ENCODE assay signal across 24 cellular contexts in genomic region chr3:46399557-46399956, GRCh38. TPM values are rescaled to one million over a fixed set of nuclear protein-coding genes. Genes with fewer than 3 reads are reported as not detected.
DNase-seq lines count a peak whose midpoint lies in the region; ATAC-seq and TF ChIP-seq lines count a peak whose summit lies in the region.
"Had no signal": no experiment of that assay in that cellular context is flagged by ENCODE, and none has a peak within 500 bp of the region (broad histone marks: within the 10 kb centered on the region; RNA-seq: fewer than 3 reads in every experiment).

No MANE protein-coding gene starts in this region.

- no peaks in the 10 kb centered on the region for H3K36me3 Mint-ChIP-seq in natural killer cell treated with Interleukin-12 subunit alpha and Interleukin-12 subunit beta and Interleukin-15 and Interleukin-18, amount 100 ng/mL, for 72 hours
- no peaks in the 10 kb centered on the region for H3K36me3 Mint-ChIP-seq in natural killer cell
- H3K36me3 Mint-ChIP-seq: type B pancreatic cell, WTC11 had no signal

- no peak overlapping the region for H3K4me3 Mint-ChIP-seq in natural killer cell treated with Interleukin-12 subunit alpha and Interleukin-12 subunit beta and Interleukin-15 and Interleukin-18, amount 100 ng/mL, for 72 hours
- H3K4me3 Mint-ChIP-seq in natural killer cell = no peak overlapping the region
- H3K4me3 Mint-ChIP-seq: activated CD4-positive, alpha-beta memory T cell treated with anti-CD3 and anti-CD28 coated beads, Interleukin-2, amount 10 ng/mL, durations not matched to agents 7 days and 5 days; activated naive CD4-positive, alpha-beta T cell treated with anti-CD3 and anti-CD28 coated beads for 36 hours; activated T-cell treated with anti-CD3 and anti-CD28 coated beads, Interleukin-2, amount 50 U/mL, for 24 hours; central memory CD8-positive, alpha-beta T cell; nephron progenitor cell; type B pancreatic cell; WTC11 had no signal

- peaks cover 0 to 4% of the 10 kb centered on the region in 2 donors for H3K27me3 Mint-ChIP-seq in natural killer cell treated with Interleukin-12 subunit alpha and Interleukin-12 subunit beta and Interleukin-15 and Interleukin-18, amount 100 ng/mL, for 72 hours
- H3K27me3 Mint-ChIP-seq in natural killer cell (ENCODE audit: low read depth in 2 of 2) = peaks cover 0 to under 1% of the 10 kb centered on the region in 2 donors
- H3K27me3 Mint-ChIP-seq: central memory CD8-positive, alpha-beta T cell had no signal

- H3K36me3 ChIP-seq in SJCRH30 = no peaks in the 10 kb centered on the region
- H3K36me3 ChIP-seq: ascending aorta, BLaER1, pancreas, Peyer's patch had no signal

- ATAC-seq in natural killer cell treated with Interleukin-12 subunit alpha and Interleukin-12 subunit beta and Interleukin-15 and Interleukin-18, amount 100 ng/mL, for 72 hours = no peak
- no peak for ATAC-seq in natural killer cell
- ATAC-seq in HG02970 (IDR thresholded peaks at IDR 0.05; ENCODE audit: low FRiP score, unreplicated experiment) = no peak
- ATAC-seq: foreskin keratinocyte, left lobe of liver, WTC11 had no signal

- H3K27me3 ChIP-seq in SJCRH30 = no peaks in the 10 kb centered on the region
- H3K27me3 ChIP-seq: ascending aorta, BLaER1, pancreas, Peyer's patch had no signal

- no peak overlapping the region for H3K27ac Mint-ChIP-seq in natural killer cell treated with Interleukin-12 subunit alpha and Interleukin-12 subunit beta and Interleukin-15 and Interleukin-18, amount 100 ng/mL, for 72 hours
- H3K27ac Mint-ChIP-seq in natural killer cell = no peak overlapping the region
- H3K27ac Mint-ChIP-seq: activated CD4-positive, alpha-beta memory T cell treated with anti-CD3 and anti-CD28 coated beads, Interleukin-2, amount 10 ng/mL, durations not matched to agents 7 days and 5 days; activated naive CD4-positive, alpha-beta T cell treated with anti-CD3 and anti-CD28 coated beads for 36 hours; activated T-cell treated with anti-CD3 and anti-CD28 coated beads, Interleukin-2, amount 50 U/mL, for 24 hours; nephron progenitor cell; type B pancreatic cell; WTC11 had no signal

- no peaks in the 10 kb centered on the region for H3K9me3 ChIP-seq in SJCRH30 (replicated peaks)
- H3K9me3 ChIP-seq: ascending aorta, BLaER1, pancreas, Peyer's patch had no signal

- no peaks in the 10 kb centered on the region for H3K4me1 ChIP-seq in SJCRH30
- H3K4me1 ChIP-seq: ascending aorta, foreskin keratinocyte, pancreas had no signal

- no peak for TF ChIP-seq CTCF in natural killer cell (IDR thresholded peaks at IDR 0.05)

- H3K27ac ChIP-seq in SJCRH30 = no peak overlapping the region
- H3K27ac ChIP-seq: ascending aorta, BLaER1, foreskin keratinocyte, pancreas, Peyer's patch had no signal

- intact Hi-C loops in natural killer cell (cut with micrococcal nuclease) = no loop called here

- peak; percentile 8 for DNase-seq in natural killer cell treated with Interleukin-12 subunit alpha and Interleukin-12 subunit beta and Interleukin-15 and Interleukin-18, amount 100 ng/mL, for 72 hours (ENCODE audit: low spot score)
- no peak for DNase-seq in natural killer cell
- DNase-seq in OCI-M1 (lab: John Stamatoyannopoulos, UW) = peak; percentile 56
- DNase-seq in dermis blood vessel endothelial cell = peak; percentile 34
- no peak for DNase-seq in GOT3 (lab: John Stamatoyannopoulos, UW)
- no peak for DNase-seq in activated CD4-positive, alpha-beta T cell treated with anti-CD3 and anti-CD28 coated beads for 4 hours
- no peak for DNase-seq in SJCRH30
- DNase-seq: activated CD4-positive, alpha-beta memory T cell treated with anti-CD3 and anti-CD28 coated beads, Interleukin-2, amount 10 ng/mL, durations not matched to agents 7 days and 5 days; activated naive CD4-positive, alpha-beta T cell treated with anti-CD3 and anti-CD28 coated beads for 36 hours; activated T-cell treated with anti-CD3 and anti-CD28 coated beads, Interleukin-2, amount 50 U/mL, for 24 hours; foreskin keratinocyte; NCI-H1417 treated with DMSO at 0.1 percent for 48 hours; nephron progenitor cell; pancreas; right cardiac atrium; T-helper 2 cell had no signal

- H3K4me3 ChIP-seq in SJCRH30 = no peak overlapping the region
- H3K4me3 ChIP-seq: ascending aorta, BLaER1, pancreas, Peyer's patch had no signal

- H3K9me3 Mint-ChIP-seq in natural killer cell treated with Interleukin-12 subunit alpha and Interleukin-12 subunit beta and Interleukin-15 and Interleukin-18, amount 100 ng/mL, for 72 hours = no peaks in the 10 kb centered on the region
- no peaks in the 10 kb centered on the region for H3K9me3 Mint-ChIP-seq in natural killer cell
- H3K9me3 Mint-ChIP-seq: activated naive CD4-positive, alpha-beta T cell treated with anti-CD3 and anti-CD28 coated beads for 36 hours; central memory CD8-positive, alpha-beta T cell; nephron progenitor cell; type B pancreatic cell had no signal

- peaks cover 7 to 15% of the 10 kb centered on the region in 2 donors for H3K4me1 Mint-ChIP-seq in natural killer cell treated with Interleukin-12 subunit alpha and Interleukin-12 subunit beta and Interleukin-15 and Interleukin-18, amount 100 ng/mL, for 72 hours (ENCODE audit: low read depth in 2 of 2)
- peaks cover 10 to 16% of the 10 kb centered on the region in 2 donors for H3K4me1 Mint-ChIP-seq in natural killer cell
- H3K4me1 Mint-ChIP-seq: central memory CD8-positive, alpha-beta T cell had no signal

RNA-seq across cellular contexts. Expression of gene CCRL2, which starts 7.5 kb away (rescaled TPM):
- 1 to 10 TPM; 4.0 to 6.2 TPM for total RNA-seq in natural killer cell treated with Interleukin-12 subunit alpha and Interleukin-12 subunit beta and Interleukin-15 and Interleukin-18, amount 100 ng/mL, for 72 hours
- 1 to 10 TPM; 3.0 to 4.6 (median 3.8) TPM for total RNA-seq in natural killer cell
- total RNA-seq in dermis blood vessel endothelial cell = 5.1 and 5.7 TPM in 2 replicates
- total RNA-seq in SJCRH30 (2014; rRNA removed; shearing (Covaris generic)) = not detected in 2 replicates
- total RNA-seq: ascending aorta, foreskin keratinocyte, WTC11 had no signal

RNA-seq across cellular contexts. Expression of gene CCR5, which starts 28.8 kb away (rescaled TPM):
- 10 to 100 TPM; 28.3 to 46.2 TPM for total RNA-seq in natural killer cell treated with Interleukin-12 subunit alpha and Interleukin-12 subunit beta and Interleukin-15 and Interleukin-18, amount 100 ng/mL, for 72 hours
- 1 to 10 TPM in 2 of 3 donors, under 1 TPM in 1; 0.59 to 7.6 (median 1.0) TPM for total RNA-seq in natural killer cell
- not detected in 2 replicates for total RNA-seq in dermis blood vessel endothelial cell
- total RNA-seq in SJCRH30 (2014; rRNA removed; shearing (Covaris generic)) = not detected in 2 replicates
- total RNA-seq: activated naive CD4-positive, alpha-beta T cell treated with anti-CD3 and anti-CD28 coated beads for 36 hours; ascending aorta; foreskin keratinocyte; WTC11 had no signal

RNA-seq across cellular contexts. Expression of gene CCR2, which starts 45.6 kb away (rescaled TPM):
- 1 to 10 TPM in 1 of 2 donors, under 1 TPM in 1; 0.48 to 2.5 TPM for total RNA-seq in natural killer cell treated with Interleukin-12 subunit alpha and Interleukin-12 subunit beta and Interleukin-15 and Interleukin-18, amount 100 ng/mL, for 72 hours
- total RNA-seq in natural killer cell = 1 to 10 TPM in 2 of 3 donors, under 1 TPM in 1; 0.21 to 9.8 (median 1.7) TPM
- total RNA-seq in dermis blood vessel endothelial cell = not detected in 2 replicates
- not detected in 2 replicates for total RNA-seq in SJCRH30 (2014; rRNA removed; shearing (Covaris generic))
- total RNA-seq: activated naive CD4-positive, alpha-beta T cell treated with anti-CD3 and anti-CD28 coated beads for 36 hours; foreskin keratinocyte; WTC11 had no signal

Comparison
In these comparisons a context has a peak if more than half of its experiments do, and no peak if none do; other contexts are left out.
1. DNase-seq: peak in natural killer cell treated with Interleukin-12 subunit alpha and Interleukin-12 subunit beta and Interleukin-15 and Interleukin-18, amount 100 ng/mL, for 72 hours (single experiment), OCI-M1 (single experiment) and dermis blood vessel endothelial cell (single experiment); none in natural killer cell (single experiment), GOT3 (single experiment), activated CD4-positive, alpha-beta T cell treated with anti-CD3 and anti-CD28 coated beads for 4 hours (0 of 2) and SJCRH30 (0 of 2).